Comparison of ENCODE assay signal across 10 cellular contexts in genomic region chr17:81285894-81286293, GRCh38. TPM values are rescaled to one million over a fixed set of nuclear protein-coding genes. Genes with fewer than 3 reads are reported as not detected.
A peak's percentile ranks its signal among the peaks of the same experiment; 100 is the strongest.
DNase-seq lines count a peak whose midpoint lies in the region; ATAC-seq lines count a peak whose summit lies in the region.
"Had no signal": no experiment of that assay in that cellular context is flagged by ENCODE, and none has a peak within 500 bp of the region (broad histone marks: within the 10 kb centered on the region; RNA-seq: fewer than 3 reads in every experiment).

No MANE protein-coding gene starts in this region.

- DNase-seq in T-helper 1 cell: no peak
- DNase-seq in activated naive CD8-positive, alpha-beta T cell treated with anti-CD3 and anti-CD28 coated beads, Interleukin-2, amount 10 ng/mL, durations not matched to agents 7 days and 5 days: no peak
- no peak for DNase-seq in immature natural killer cell
- DNase-seq in substantia nigra (lab: John Stamatoyannopoulos, UW): no peak
- no peak for DNase-seq in CD1c-positive myeloid dendritic cell (ENCODE audit: extremely low spot score)
- no peak for DNase-seq in NCI-H2107 treated with DMSO at 0.1 percent for 48 hours (lab: John Stamatoyannopoulos, UW; ENCODE audit: unreplicated experiment)
- DNase-seq: NCI-H510A treated with DMSO at 0.1 percent for 48 hours had no signal

- H3K27ac Mint-ChIP-seq in T-helper 1 cell treated with Interleukin-12 subunit alpha and Interleukin-12 subunit beta and Interleukin-4 antibody, amounts not matched to agents 30 μg/mL and 1 μg/mL, for 36 hours: peak overlapping the region; percentile 87
- H3K27ac Mint-ChIP-seq in activated naive CD8-positive, alpha-beta T cell treated with anti-CD3 and anti-CD28 coated beads, Interleukin-2, amount 10 ng/mL, durations not matched to agents 7 days and 5 days: peak overlapping the region; percentile 72
- H3K27ac Mint-ChIP-seq in immature natural killer cell: peak overlapping the region; percentile 61 to 92 (median 90)

- no peaks in the 10 kb centered on the region for H3K27me3 Mint-ChIP-seq in T-helper 1 cell treated with Interleukin-12 subunit alpha and Interleukin-12 subunit beta and Interleukin-4 antibody, amounts not matched to agents 30 μg/mL and 1 μg/mL, for 36 hours (ENCODE audit: low read depth)
- no peaks in the 10 kb centered on the region for H3K27me3 Mint-ChIP-seq in activated naive CD8-positive, alpha-beta T cell treated with anti-CD3 and anti-CD28 coated beads, Interleukin-2, amount 10 ng/mL, durations not matched to agents 7 days and 5 days
- H3K27me3 Mint-ChIP-seq in immature natural killer cell (ENCODE audit: low read depth in 3 of 3): no peaks in the 10 kb centered on the region

- no peaks in the 10 kb centered on the region for H3K9me3 Mint-ChIP-seq in T-helper 1 cell treated with Interleukin-12 subunit alpha and Interleukin-12 subunit beta and Interleukin-4 antibody, amounts not matched to agents 30 μg/mL and 1 μg/mL, for 36 hours
- no peaks in the 10 kb centered on the region for H3K9me3 Mint-ChIP-seq in activated naive CD8-positive, alpha-beta T cell treated with anti-CD3 and anti-CD28 coated beads, Interleukin-2, amount 10 ng/mL, durations not matched to agents 7 days and 5 days
- no peaks in the 10 kb centered on the region for H3K9me3 Mint-ChIP-seq in immature natural killer cell

- no peak for ATAC-seq in activated naive CD8-positive, alpha-beta T cell treated with anti-CD3 and anti-CD28 coated beads, Interleukin-2, amount 10 ng/mL, durations not matched to agents 7 days and 5 days (ENCODE audit: low read depth)
- ATAC-seq in GM19397 (IDR thresholded peaks at IDR 0.05; ENCODE audit: unreplicated experiment): no peak

- POLR2A ChIA-PET in activated naive CD8-positive, alpha-beta T cell treated with anti-CD3 and anti-CD28 coated beads, Interleukin-2, amount 10 ng/mL, durations not matched to agents 7 days and 5 days (lab: Charles Lee): interaction anchor here (3.2 kb wide), 1 partner anchor 10 kb away, joined by 13 read pairs; the partner anchor contains the start of gene SLC38A10

- peaks cover 21% of the 10 kb centered on the region for H3K36me3 Mint-ChIP-seq in T-helper 1 cell treated with Interleukin-12 subunit alpha and Interleukin-12 subunit beta and Interleukin-4 antibody, amounts not matched to agents 30 μg/mL and 1 μg/mL, for 36 hours (ENCODE audit: low read depth)
- H3K36me3 Mint-ChIP-seq in activated naive CD8-positive, alpha-beta T cell treated with anti-CD3 and anti-CD28 coated beads, Interleukin-2, amount 10 ng/mL, durations not matched to agents 7 days and 5 days: peaks cover 4% of the 10 kb centered on the region
- peaks cover 3 to 6% (median 4%) of the 10 kb centered on the region in 3 donors for H3K36me3 Mint-ChIP-seq in immature natural killer cell

- peak overlapping the region; percentile 63 for H3K27ac ChIP-seq in substantia nigra (ENCODE audit: low read depth, low read length, poor library complexity, severe bottlenecking)
- H3K27ac ChIP-seq: 22Rv1 had no signal

- H3K4me3 Mint-ChIP-seq in T-helper 1 cell treated with Interleukin-12 subunit alpha and Interleukin-12 subunit beta and Interleukin-4 antibody, amounts not matched to agents 30 μg/mL and 1 μg/mL, for 36 hours: peak overlapping the region; percentile 84
- H3K4me3 Mint-ChIP-seq in activated naive CD8-positive, alpha-beta T cell treated with anti-CD3 and anti-CD28 coated beads, Interleukin-2, amount 10 ng/mL, durations not matched to agents 7 days and 5 days: peak overlapping the region; percentile 83
- peak overlapping the region; percentile 87 to 91 (median 91) for H3K4me3 Mint-ChIP-seq in immature natural killer cell

- H3K4me1 Mint-ChIP-seq in T-helper 1 cell treated with Interleukin-12 subunit alpha and Interleukin-12 subunit beta and Interleukin-4 antibody, amounts not matched to agents 30 μg/mL and 1 μg/mL, for 36 hours (ENCODE audit: low read depth): peaks cover 29% of the 10 kb centered on the region
- H3K4me1 Mint-ChIP-seq in activated naive CD8-positive, alpha-beta T cell treated with anti-CD3 and anti-CD28 coated beads, Interleukin-2, amount 10 ng/mL, durations not matched to agents 7 days and 5 days: peaks cover 22% of the 10 kb centered on the region
- peaks cover 37 to 50% of the 10 kb centered on the region in 2 donors for H3K4me1 Mint-ChIP-seq in immature natural killer cell

RNA-seq across cellular contexts. Expression of gene SLC38A10, which starts 9.2 kb away (rescaled TPM):
- total RNA-seq in activated naive CD8-positive, alpha-beta T cell treated with anti-CD3 and anti-CD28 coated beads, Interleukin-2, amount 10 ng/mL, durations not matched to agents 7 days and 5 days: 10 to 100 TPM; 68.0 to 71.3 TPM
- polyA plus RNA-seq in immature natural killer cell: 10 to 100 TPM; 46.8 to 98.7 (median 46.8) TPM

RNA-seq across cellular contexts. Expression of gene NDUFAF8, which starts 46.8 kb away (rescaled TPM):
- 10 to 100 TPM; 33.0 to 44.6 TPM for total RNA-seq in activated naive CD8-positive, alpha-beta T cell treated with anti-CD3 and anti-CD28 coated beads, Interleukin-2, amount 10 ng/mL, durations not matched to agents 7 days and 5 days
- polyA plus RNA-seq in immature natural killer cell: 100 to 1,000 TPM in 1 of 3 donors, 10 to 100 TPM in 2; 61.2 to 121 (median 67.8) TPM

RNA-seq across cellular contexts. Expression of gene TEPSIN, which starts 47.0 kb away (rescaled TPM):
- total RNA-seq in activated naive CD8-positive, alpha-beta T cell treated with anti-CD3 and anti-CD28 coated beads, Interleukin-2, amount 10 ng/mL, durations not matched to agents 7 days and 5 days: 10 to 100 TPM; 71.1 to 78.8 TPM
- 1 to 10 TPM; 1.6 to 7.3 (median 5.0) TPM for polyA plus RNA-seq in immature natural killer cell
